ENCODE assay signal across 8 cellular contexts in genomic region chr12:63276537-63277365, GRCh38.
DNase-seq lines count a peak whose midpoint lies in the region; ATAC-seq and TF ChIP-seq lines count a peak whose summit lies in the region.

No MANE protein-coding gene starts in this region.

- H3K9me3 ChIP-seq in esophagus squamous epithelium, result no peaks in the 10 kb centered on the region
- no peaks in the 10 kb centered on the region for H3K9me3 ChIP-seq in spleen

- no peaks in the 10 kb centered on the region for H3K36me3 ChIP-seq in esophagus squamous epithelium
- H3K36me3 ChIP-seq in spleen, result no peaks in the 10 kb centered on the region

- peak; percentile 91 for ATAC-seq in GM21528 (IDR thresholded peaks at IDR 0.05; ENCODE audit: low FRiP score, unreplicated experiment)
- peak; percentile 24 for ATAC-seq in sciatic nerve

- TF ChIP-seq CTCF in esophagus squamous epithelium (IDR thresholded peaks at IDR 0.05) (peak in 4 of 6 experiments; percentile 4 to 46 (median 26)), spleen (IDR thresholded peaks at IDR 0.05 in 8 of 11, conservative IDR thresholded peaks at IDR 0.05 in 3 of 11) (peak in 4 of 11 experiments; percentile 36 to 43 (median 38))

- intact Hi-C loops in esophagus squamous epithelium (cut with DNase I) (no loop called here), sciatic nerve (cut with DNase I) (no loop called here), spleen (cut with DNase I; ENCODE audit: low total_unique reads) (no loop called here)

- 30 to 45% methylated on average over 4 of the region's 4 CpGs for WGBS in esophagus squamous epithelium, 2 donors
- 46 to 56% (median 53%) methylated on average over 4 of the region's 4 CpGs for WGBS in spleen, 5 donors

- H3K4me1 ChIP-seq in esophagus squamous epithelium, result no peaks in the 10 kb centered on the region
- no peaks in the 10 kb centered on the region for H3K4me1 ChIP-seq in spleen

- H3K27ac ChIP-seq in esophagus squamous epithelium, result no peak overlapping the region
- H3K27ac ChIP-seq in spleen, result no peak overlapping the region

- no peak for TF ChIP-seq POLR2A in esophagus squamous epithelium (IDR thresholded peaks at IDR 0.05)
- TF ChIP-seq POLR2A in spleen (IDR thresholded peaks at IDR 0.05), result no peak

- H3K27me3 ChIP-seq in esophagus squamous epithelium (no peaks in the 10 kb centered on the region), spleen (replicated peaks in 1 of 7) (no peaks in the 10 kb centered on the region)

- DNase-seq in activated T-cell treated with anti-CD3 and anti-CD28 coated beads, Interleukin-2, amount 50 U/mL, for 48 hours, result peak; percentile 25 to 26
- DNase-seq in activated T-cell treated with anti-CD3 and anti-CD28 coated beads for 4 hours, result no peak
- DNase-seq in HT1080 (ENCODE audit: low read depth), result peak; percentile 37
- peak; percentile 79 for DNase-seq in OCI-M1 (lab: John Stamatoyannopoulos, UW)
- no peak for DNase-seq in esophagus squamous epithelium (lab: John Stamatoyannopoulos, UW)
- no peak for DNase-seq in sciatic nerve (ENCODE audit: low spot score)
- no peak for DNase-seq in spleen

- no peak overlapping the region for H3K4me3 ChIP-seq in esophagus squamous epithelium
- no peak overlapping the region for H3K4me3 ChIP-seq in spleen

Comparison
In these comparisons a context has a peak if more than half of its experiments do, and no peak if none do; other contexts are left out.
1. DNase-seq: peak in activated T-cell treated with anti-CD3 and anti-CD28 coated beads, Interleukin-2, amount 50 U/mL, for 48 hours (2 of 2), HT1080 (single experiment) and OCI-M1 (single experiment); none in activated T-cell treated with anti-CD3 and anti-CD28 coated beads for 4 hours (single experiment), esophagus squamous epithelium (single experiment), sciatic nerve (single experiment) and spleen (single experiment).